In genomic region chr17:45366049-45366448, GRCh38 we compare ENCODE assay signal across 3 cellular contexts.
TF ChIP-seq lines count a peak whose summit lies in the region.

No MANE protein-coding gene starts in this region.

TF ChIP-seq in HEK293, 187 proteins besides CTCF, POLR2A, EP300 and RAD21:
- TF ChIP-seq, protein P1, sequence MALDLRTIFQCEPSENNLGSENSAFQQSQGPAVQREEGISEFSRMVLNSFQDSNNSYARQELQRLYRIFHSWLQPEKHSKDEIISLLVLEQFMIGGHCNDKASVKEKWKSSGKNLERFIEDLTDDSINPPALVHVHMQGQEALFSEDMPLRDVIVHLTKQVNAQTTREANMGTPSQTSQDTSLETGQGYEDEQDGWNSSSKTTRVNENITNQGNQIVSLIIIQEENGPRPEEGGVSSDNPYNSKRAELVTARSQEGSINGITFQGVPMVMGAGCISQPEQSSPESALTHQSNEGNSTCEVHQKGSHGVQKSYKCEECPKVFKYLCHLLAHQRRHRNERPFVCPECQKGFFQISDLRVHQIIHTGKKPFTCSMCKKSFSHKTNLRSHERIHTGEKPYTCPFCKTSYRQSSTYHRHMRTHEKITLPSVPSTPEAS (tag by site-specific recombination; IDR thresholded peaks at IDR 0.05), result no peak
- TF ChIP-seq GLI4 (tag by site-specific recombination; IDR thresholded peaks at IDR 0.05), result peak; percentile 100
TF ChIP-seq in HEK293: peak in this region for 1.

TF ChIP-seq in K562, 482 proteins besides CTCF, POLR2A, EP300 and RAD21 (continues in another document):
- TF ChIP-seq RERE (CRISPR knock-in tag; IDR thresholded peaks at IDR 0.05; ENCODE audit: borderline replicate concordance) (no peak), BMI1 (IDR thresholded peaks at IDR 0.05; ENCODE audit: low read length) (no peak), CBX1 (IDR thresholded peaks at IDR 0.05; ENCODE audit: low read depth) (no peak), KDM1A (IDR thresholded peaks at IDR 0.05) (no peak), ZNF184 (CRISPR knock-in tag; IDR thresholded peaks at IDR 0.05) (no peak)

TF ChIP-seq in HepG2, 621 proteins besides CTCF, POLR2A, EP300 and RAD21:
- TF ChIP-seq, protein P2, sequence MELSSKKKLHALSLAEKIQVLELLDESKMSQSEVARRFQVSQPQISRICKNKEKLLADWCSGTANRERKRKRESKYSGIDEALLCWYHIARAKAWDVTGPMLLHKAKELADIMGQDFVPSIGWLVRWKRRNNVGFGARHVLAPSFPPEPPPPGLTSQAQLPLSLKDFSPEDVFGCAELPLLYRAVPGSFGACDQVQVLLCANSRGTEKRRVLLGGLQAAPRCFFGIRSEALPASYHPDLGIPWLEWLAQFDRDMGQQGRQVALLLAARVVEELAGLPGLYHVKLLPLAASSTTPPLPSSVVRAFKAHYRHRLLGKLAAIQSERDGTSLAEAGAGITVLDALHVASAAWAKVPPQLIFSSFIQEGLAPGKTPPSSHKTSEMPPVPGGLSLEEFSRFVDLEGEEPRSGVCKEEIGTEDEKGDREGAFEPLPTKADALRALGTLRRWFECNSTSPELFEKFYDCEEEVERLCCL (CRISPR knock-in tag; IDR thresholded peaks at IDR 0.05; ENCODE audit: borderline replicate concordance), result no peak
- no peak for TF ChIP-seq SIN3A (IDR thresholded peaks at IDR 0.05; ENCODE audit: borderline replicate concordance, low read depth, low read length)
- TF ChIP-seq AGO1 (IDR thresholded peaks at IDR 0.05; ENCODE audit: low read depth, low read length, poor library complexity, severe bottlenecking), result no peak
- TF ChIP-seq ISL2 (CRISPR knock-in tag; IDR thresholded peaks at IDR 0.05), result no peak
- TF ChIP-seq ZNF543 (CRISPR knock-in tag; IDR thresholded peaks at IDR 0.05), result no peak
- TF ChIP-seq ZFP36L2 (CRISPR knock-in tag; IDR thresholded peaks at IDR 0.05), result no peak
- TF ChIP-seq CENPX (CRISPR knock-in tag; IDR thresholded peaks at IDR 0.05), result no peak
- TF ChIP-seq GRHL1 (CRISPR knock-in tag; conservative IDR thresholded peaks at IDR 0.05), result no peak
- TF ChIP-seq CBX2 (IDR thresholded peaks at IDR 0.05; ENCODE audit: low read depth, low read length), result no peak
- no peak for TF ChIP-seq CBX2 (CRISPR knock-in tag; IDR thresholded peaks at IDR 0.05; ENCODE audit: low read depth)
- no peak for TF ChIP-seq HCFC1 (IDR thresholded peaks at IDR 0.05; ENCODE audit: low read depth, low read length)
- no peak for TF ChIP-seq ZNF121 (CRISPR knock-in tag; IDR thresholded peaks at IDR 0.05)
- no peak for TF ChIP-seq ZNF713 (CRISPR knock-in tag; IDR thresholded peaks at IDR 0.05)
- TF ChIP-seq ZNF20 (CRISPR knock-in tag; IDR thresholded peaks at IDR 0.05), result no peak
- no peak for TF ChIP-seq ZNF10 (CRISPR knock-in tag; IDR thresholded peaks at IDR 0.05; ENCODE audit: borderline replicate concordance, low read depth)
- TF ChIP-seq ZNF652 (CRISPR knock-in tag; IDR thresholded peaks at IDR 0.05; ENCODE audit: borderline replicate concordance, low read depth), result no peak
- no peak for TF ChIP-seq HDAC1 (CRISPR knock-in tag; IDR thresholded peaks at IDR 0.05)
- no peak for TF ChIP-seq ZNF557 (CRISPR knock-in tag; IDR thresholded peaks at IDR 0.05)
